Comparison of ENCODE assay signal across 10 cellular contexts in genomic region chr5:35212006-35212982, GRCh38.
A peak's percentile ranks its signal among the peaks of the same experiment; 100 is the strongest.
DNase-seq lines count a peak whose midpoint lies in the region; ATAC-seq and TF ChIP-seq lines count a peak whose summit lies in the region.
"Had no signal": no experiment of that assay in that cellular context is flagged by ENCODE, and none has a peak within 500 bp of the region (broad histone marks: within the 10 kb centered on the region; RNA-seq: fewer than 3 reads in every experiment).

No MANE protein-coding gene starts in this region.

- DNase-seq in HAP-1 (ENCODE audit: low spot score in 2 of 2) (no peak), NCI-H446 (lab: John Stamatoyannopoulos, UW) (no peak), NCI-H748 (lab: John Stamatoyannopoulos, UW; ENCODE audit: unreplicated experiment) (no peak)
- DNase-seq in activated T-cell treated with anti-CD3 and anti-CD28 coated beads, Interleukin-2, amount 50 U/mL, for 1 hour = no peak
- DNase-seq: activated gamma-delta T cell, dorsolateral prefrontal cortex had no signal

- H3K4me3 ChIP-seq in OCI-LY3 (ENCODE audit: low read length) = peak overlapping the region; percentile 58
- no peak overlapping the region for H3K4me3 ChIP-seq in HAP-1
- H3K4me3 ChIP-seq: dorsolateral prefrontal cortex had no signal

- no peaks in the 10 kb centered on the region for H3K36me3 ChIP-seq in OCI-LY3 (replicated peaks; ENCODE audit: low read depth, low read length)
- H3K36me3 ChIP-seq in HAP-1 (replicated peaks) = no peaks in the 10 kb centered on the region

- H4K20me1 ChIP-seq in OCI-LY3 (ENCODE audit: insufficient read depth, low read length) = no peaks in the 10 kb centered on the region

- H3K4me1 ChIP-seq in OCI-LY3 (ENCODE audit: low read length) (peaks cover 38% of the 10 kb centered on the region), HAP-1 (no peaks in the 10 kb centered on the region)

- TF ChIP-seq CTCF in OCI-LY3 (IDR thresholded peaks at IDR 0.05; ENCODE audit: low read depth, low read length) = no peak

- H3K27me3 ChIP-seq in OCI-LY3 (ENCODE audit: low read depth, low read length) (no peaks in the 10 kb centered on the region), HAP-1 (ENCODE audit: low read depth) (no peaks in the 10 kb centered on the region)
- H3K27me3 ChIP-seq: dorsolateral prefrontal cortex had no signal

- H3K9ac ChIP-seq in OCI-LY3 (ENCODE audit: low read length) = peak overlapping the region; percentile 68; the same call in 1 of the 2 replicates

- H3K4me2 ChIP-seq in OCI-LY3 (ENCODE audit: low read length) = peak overlapping the region; percentile 82

- ATAC-seq in GM18511 (IDR thresholded peaks at IDR 0.05; ENCODE audit: unreplicated experiment) (peak; percentile 89), GM21367 (IDR thresholded peaks at IDR 0.05; ENCODE audit: unreplicated experiment) (peak; percentile 71), HG03060 (IDR thresholded peaks at IDR 0.05; ENCODE audit: low read depth, unreplicated experiment) (peak; percentile 61)

- H3K27ac ChIP-seq in OCI-LY3 (ENCODE audit: low read length) = peak overlapping the region; percentile 93
- H3K27ac ChIP-seq: dorsolateral prefrontal cortex had no signal

- no peaks in the 10 kb centered on the region for H3K9me3 ChIP-seq in OCI-LY3 (ENCODE audit: insufficient read depth, low read length)
- H3K9me3 ChIP-seq in HAP-1 = no peaks in the 10 kb centered on the region

- in situ Hi-C loops in HAP-1 (cut with MboI; ENCODE audit: low sequenced_read_pairs) = no loop called here

- no peaks in the 10 kb centered on the region for H3K79me2 ChIP-seq in OCI-LY3 (ENCODE audit: low read length)

- H2AFZ ChIP-seq in OCI-LY3 (ENCODE audit: low read depth, low read length) = peak overlapping the region; percentile 68
